Comparison of ENCODE assay signal across 12 cellular contexts in the genomic region with DNA sequence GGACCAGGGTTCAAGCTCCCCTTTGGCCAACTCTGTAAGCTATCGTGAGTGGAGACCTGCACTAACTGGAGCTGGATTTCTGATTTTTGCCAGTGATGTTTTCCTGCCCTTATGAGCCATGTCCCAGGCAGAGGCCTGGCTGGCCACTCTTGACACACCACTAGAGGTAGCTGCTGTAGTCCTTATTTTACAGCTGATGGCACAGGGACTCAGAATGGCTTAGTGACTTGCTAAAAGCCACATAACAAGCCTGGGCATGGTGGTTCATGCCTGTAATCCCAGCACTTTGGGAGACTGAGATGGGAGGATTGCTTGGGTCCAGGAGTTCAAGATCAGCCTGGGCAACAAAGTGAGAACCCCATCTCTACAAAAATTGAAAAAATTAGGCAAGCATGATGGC. TPM values are rescaled to one million over a fixed set of nuclear protein-coding genes. Genes with fewer than 3 reads are reported as not detected.
DNase-seq lines count a peak whose midpoint lies in the region; ATAC-seq and TF ChIP-seq lines count a peak whose summit lies in the region.
"Had no signal": no experiment of that assay in that cellular context is flagged by ENCODE, and none has a peak within 500 bp of the region (broad histone marks: within the 10 kb centered on the region; RNA-seq: fewer than 3 reads in every experiment).

No MANE protein-coding gene starts in this region.

- WGBS in GM23248 (ENCODE audit: low coverage in 1 of 2, low lambda C conversion rate in 2 of 2, missing lambda C conversion rate in 2 of 2), 2 experiments, result 50 to 60% methylated on average over 1 of the region's 1 CpG

- H2AFZ ChIP-seq in GM23248, result no peak overlapping the region

- in situ Hi-C loops in GM23248 (cut with MboI) (loop anchor here (25.0 kb wide), 2 partner anchors 299 to 499 kb away; no protein-coding TSS in a partner anchor), SK-MEL-5 (cut with HindIII; ENCODE audit: low pct_unique_long_range_greater_than_20kb, low sequenced_read_pairs) (no loop called here)

- no peaks in the 10 kb centered on the region for H3K9me2 ChIP-seq in GM23248 (ENCODE audit: insufficient read depth)

- DNase-seq in AG08395 (ENCODE audit: low spot score) (peak; percentile 35), GM23248 (peak; percentile 52), SK-MEL-5 (ENCODE audit: low read depth, low spot score) (peak; percentile 36), foreskin keratinocyte (peak in 1 of 2 donors; percentile 11), activated gamma-delta T cell (lab: John Stamatoyannopoulos, UW) (no peak), NCI-H2196 treated with DMSO at 0.1 percent for 48 hours (lab: John Stamatoyannopoulos, UW; ENCODE audit: unreplicated experiment) (no peak), GM10266 (ENCODE audit: extremely low spot score) (no peak)
- DNase-seq: activated B cell treated with CpG ODN at 0.5 μM for 24 hours, Caco-2, heart right ventricle had no signal

- no peaks in the 10 kb centered on the region for H3K9me3 ChIP-seq in GM23248 (ENCODE audit: low read depth)
- H3K9me3 ChIP-seq: Caco-2, heart right ventricle had no signal

- TF ChIP-seq CTCF in foreskin keratinocyte (conservative IDR thresholded peaks at IDR 0.05) (peak; percentile 36), GM10266 (IDR thresholded peaks at IDR 0.05; ENCODE audit: control insufficient read depth, insufficient read depth, low read depth, missing control alignments) (no peak)

- H3K4me2 ChIP-seq in GM23248 (ENCODE audit: unreplicated experiment), result no peak overlapping the region

- H3K9ac ChIP-seq in GM23248, result no peak overlapping the region

- H4K20me1 ChIP-seq in GM23248 (ENCODE audit: insufficient read depth), result no peaks in the 10 kb centered on the region

- H3K4me3 ChIP-seq in GM23248, result no peak overlapping the region
- H3K4me3 ChIP-seq: heart right ventricle had no signal

- H3K27me3 ChIP-seq in GM23248 (replicated peaks; ENCODE audit: insufficient read depth) (no peaks in the 10 kb centered on the region), foreskin keratinocyte (no peaks in the 10 kb centered on the region)

- no peaks in the 10 kb centered on the region for H3K36me3 ChIP-seq in GM23248 (ENCODE audit: low read depth)
- H3K36me3 ChIP-seq: heart right ventricle had no signal

- peaks cover 17% of the 10 kb centered on the region; the same call in 1 of the 2 replicates for H3F3A ChIP-seq in GM23248 (ENCODE audit: insufficient read depth)

- H3K27ac ChIP-seq in GM23248 (no peak overlapping the region), foreskin keratinocyte (no peak overlapping the region)
- H3K27ac ChIP-seq: heart right ventricle had no signal

- H3K4me1 ChIP-seq in GM23248 (ENCODE audit: insufficient read depth) (peaks cover 20% of the 10 kb centered on the region), foreskin keratinocyte (no peaks in the 10 kb centered on the region)
- H3K4me1 ChIP-seq: Caco-2 had no signal

- H3K79me2 ChIP-seq in GM23248 (ENCODE audit: insufficient read depth), result no peaks in the 10 kb centered on the region

- ATAC-seq in foreskin keratinocyte, result no peak
- ATAC-seq in HG03460 (IDR thresholded peaks at IDR 0.05; ENCODE audit: unreplicated experiment), result no peak
- ATAC-seq: activated T-helper 17 cell treated with anti-CD3 and anti-CD28 coated beads, Interleukin-2, amount 50 U/mL, for 72 hours; heart right ventricle had no signal

RNA-seq across cellular contexts. Expression of a gene that starts 33.4 kb away (rescaled TPM):
- 1.5 TPM in 1 of 2 replicates, not detected in the other for total RNA-seq in GM23248 (2014; rRNA removed; shearing (Covaris generic))
- 0.84 and 1.1 TPM in 2 replicates for polyA plus RNA-seq in GM23248 (2016; fragmentation: Nextera tagmentation; extraction: Ambion mirVana)
- total RNA-seq in SK-MEL-5 (2014; rRNA removed; shearing (Covaris generic)), result 0.35 TPM in 1 of 2 replicates, not detected in the other
- 0.48 and 3.3 TPM in 2 replicates for polyA plus RNA-seq in SK-MEL-5 (2015; cell fraction: cytosol; rRNA removed)
- polyA plus RNA-seq in SK-MEL-5 (2015; cell fraction: nucleus; rRNA removed), result not detected in 2 replicates
- total RNA-seq in foreskin keratinocyte, result 0.42 TPM in 1 of 2 replicates, not detected in the other
- polyA plus RNA-seq in foreskin keratinocyte, result 0.39 and 0.70 TPM in 2 replicates
- total RNA-seq: activated B cell treated with CpG ODN at 0.5 μM for 24 hours; activated T-helper 17 cell treated with anti-CD3 and anti-CD28 coated beads, Interleukin-2, amount 50 U/mL, for 72 hours; Caco-2 had no signal

Comparison
In these comparisons a context has a peak if more than half of its experiments do, and no peak if none do; other contexts are left out.
1. DNase-seq: peak in AG08395 (single experiment), GM23248 (single experiment) and SK-MEL-5 (single experiment); none in activated gamma-delta T cell (single experiment), NCI-H2196 treated with DMSO at 0.1 percent for 48 hours (single experiment) and GM10266 (single experiment).